In the genomic region with DNA sequence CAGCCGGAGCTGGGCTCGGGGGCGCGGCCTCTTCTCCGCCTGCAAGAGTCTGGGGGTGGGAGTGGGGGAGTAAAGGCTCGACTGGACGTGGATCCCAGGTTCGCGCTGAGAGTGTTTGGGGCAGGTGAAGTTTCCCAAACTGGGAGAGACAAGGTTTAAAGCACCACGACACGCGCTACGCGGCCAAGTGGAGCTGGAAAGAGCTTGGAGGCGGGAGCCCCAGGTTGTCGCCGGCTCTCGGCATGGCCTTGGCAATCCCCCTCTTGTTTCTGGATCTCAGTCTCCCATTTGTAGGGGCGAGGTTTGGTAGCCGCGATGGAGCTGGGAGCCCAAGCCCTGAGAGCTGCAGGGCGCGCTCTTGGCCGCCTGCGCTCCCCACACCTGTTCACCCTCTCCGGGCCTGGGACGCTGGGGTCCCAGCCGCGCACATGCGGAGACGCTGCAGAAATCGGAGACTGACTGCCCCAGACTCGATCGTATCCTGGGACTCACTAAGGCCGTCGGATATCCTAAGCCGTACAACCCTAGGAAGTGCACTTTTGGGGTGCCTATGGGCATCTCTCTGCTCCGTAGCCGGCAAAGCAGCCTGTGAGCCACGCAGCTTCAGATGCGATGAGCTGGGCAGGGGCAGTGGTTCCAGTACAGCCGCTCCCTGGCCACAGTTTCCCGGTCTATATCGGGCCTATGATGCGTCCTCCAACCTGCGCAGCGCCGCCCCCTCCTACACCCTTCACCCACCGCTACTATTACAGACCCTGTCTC, we compare ENCODE assay signal across 7 cellular contexts. TPM values are rescaled to one million over a fixed set of nuclear protein-coding genes. Genes with fewer than 3 reads are reported as not detected.
DNase-seq lines count a peak whose midpoint lies in the region; ATAC-seq and TF ChIP-seq lines count a peak whose summit lies in the region.

No MANE protein-coding gene starts in this region.

- H3K4me3 ChIP-seq in OCI-LY1 (ENCODE audit: low read depth, low read length, poor library complexity, severe bottlenecking) (peak overlapping the region; percentile 62), dorsolateral prefrontal cortex (peak overlapping the region; percentile 64 to 97 (median 85)), mesodermal cell (ENCODE audit: extremely low read depth, insufficient read depth, low read length, poor library complexity, severe bottlenecking) (peak overlapping the region; percentile 47), upper lobe of right lung (peak overlapping the region; percentile 78)

- H3K9me2 ChIP-seq in OCI-LY1 (ENCODE audit: low read depth, low read length): no peaks in the 10 kb centered on the region

- H3F3A ChIP-seq in OCI-LY1 (ENCODE audit: insufficient read depth, low read length): no peaks in the 10 kb centered on the region

- no peak overlapping the region for H2AFZ ChIP-seq in OCI-LY1 (ENCODE audit: low read length)

- H3K27me3 ChIP-seq in OCI-LY1 (ENCODE audit: insufficient read depth, low read length) (no peaks in the 10 kb centered on the region), dorsolateral prefrontal cortex (no peaks in the 10 kb centered on the region), upper lobe of right lung (peaks cover 12% of the 10 kb centered on the region)

- H3K27ac ChIP-seq in OCI-LY1 (ENCODE audit: low read depth, low read length, poor library complexity, severe bottlenecking) (no peak overlapping the region), dorsolateral prefrontal cortex (peak overlapping the region in 54 of 59 donors; percentile 30 to 95 (median 82)), mesodermal cell (ENCODE audit: low read depth, low read length, severe bottlenecking) (no peak overlapping the region), upper lobe of right lung (peak overlapping the region; percentile 63)

- no peaks in the 10 kb centered on the region for H3K36me3 ChIP-seq in OCI-LY1 (ENCODE audit: insufficient read depth, low read length)
- no peaks in the 10 kb centered on the region for H3K36me3 ChIP-seq in mesodermal cell (ENCODE audit: control insufficient read depth, insufficient read depth, low read length)
- no peaks in the 10 kb centered on the region for H3K36me3 ChIP-seq in upper lobe of right lung

- TF ChIP-seq CTCF in OCI-LY1 (IDR thresholded peaks at IDR 0.05; ENCODE audit: low read length): no peak
- no peak for TF ChIP-seq CTCF in dorsolateral prefrontal cortex (IDR thresholded peaks at IDR 0.05 in 54 of 56, conservative IDR thresholded peaks at IDR 0.05 in 2 of 56; ENCODE audit: low read depth in 1 of 56, partially characterized antibody in 56 of 56)
- no peak for TF ChIP-seq CTCF in upper lobe of right lung (IDR thresholded peaks at IDR 0.05)

- H4K20me1 ChIP-seq in OCI-LY1 (ENCODE audit: insufficient read depth, low read length): no peaks in the 10 kb centered on the region

- peak overlapping the region; percentile 79 for H3K4me2 ChIP-seq in OCI-LY1 (ENCODE audit: low read length)

- H3K4me1 ChIP-seq in OCI-LY1 (ENCODE audit: insufficient read depth, low read length, severe bottlenecking) (peaks cover 11% of the 10 kb centered on the region), mesodermal cell (ENCODE audit: control insufficient read depth, insufficient read depth, low read length, poor library complexity, severe bottlenecking) (peaks cover 18% of the 10 kb centered on the region), upper lobe of right lung (peaks cover 19% of the 10 kb centered on the region)

- WGBS in mesodermal cell (ENCODE audit: insufficient coverage in 2 of 2), 2 experiments: 1 to 2% methylated on average over 31 to 45 of the region's 49 CpGs

- DNase-seq in GM19238 (ENCODE audit: insufficient read length, low spot score) (peak; percentile 26), dorsolateral prefrontal cortex (peak in 2 of 10 donors; percentile 30 to 40), upper lobe of right lung (no peak), KG1 (lab: John Stamatoyannopoulos, UW) (no peak), NCI-H2029 (lab: John Stamatoyannopoulos, UW) (no peak)

- intact Hi-C loops in dorsolateral prefrontal cortex (cut with DNase I): loop anchor here (5.0 to 10.0 kb wide), 3 partner anchors 35 to 92 kb away; partner anchors contain the start of gene TDRD7 (in 1 of the 2)
- intact Hi-C loops in upper lobe of right lung (cut with DNase I): no loop called here

- peak; percentile 31 for ATAC-seq in upper lobe of right lung

- H3K79me2 ChIP-seq in OCI-LY1 (ENCODE audit: insufficient read depth, low read length): no peaks in the 10 kb centered on the region

- H3K9me3 ChIP-seq in OCI-LY1 (ENCODE audit: low read length): no peaks in the 10 kb centered on the region
- no peaks in the 10 kb centered on the region for H3K9me3 ChIP-seq in mesodermal cell (ENCODE audit: control insufficient read depth, low read length)
- H3K9me3 ChIP-seq in upper lobe of right lung: no peaks in the 10 kb centered on the region

- H3K9ac ChIP-seq in OCI-LY1 (ENCODE audit: low read length): no peak overlapping the region

RNA-seq across cellular contexts. Expression of gene TMOD1, which starts 0.9 kb away (rescaled TPM):
- 10 to 100 TPM; 17.3 to 70.1 (median 37.3) TPM for total RNA-seq in dorsolateral prefrontal cortex
- 11.8 TPM for polyA plus RNA-seq in mesodermal cell (2013, experiment 1 of 2)
- polyA plus RNA-seq in mesodermal cell (2013, experiment 2 of 2): 14.9 TPM
- total RNA-seq in upper lobe of right lung: 11.3 TPM

Comparison
In these comparisons a context has a peak if more than half of its experiments do, and no peak if none do; other contexts are left out.
1. H3K27ac ChIP-seq: peak in dorsolateral prefrontal cortex (54 of 59) and upper lobe of right lung (single experiment); none in OCI-LY1 (single experiment) and mesodermal cell (single experiment).
2. Peak in every context shown above with its lines, with median percentiles within 50 percentile points of each other: H3K4me3 ChIP-seq.